3 cellular contexts compared by ENCODE assay signal in genomic region chr6:117924708-117925107, GRCh38.
TF ChIP-seq lines count a peak whose summit lies in the region.

No MANE protein-coding gene starts in this region.

TF ChIP-seq in A549, 52 proteins besides CTCF, POLR2A, EP300 and RAD21:
- no peak for TF ChIP-seq FOXS1 (CRISPR knock-in tag; IDR thresholded peaks at IDR 0.05)
- TF ChIP-seq MAFK (IDR thresholded peaks at IDR 0.05; ENCODE audit: partially characterized antibody): peak; percentile 79

TF ChIP-seq in IMR-90, 13 proteins besides CTCF, POLR2A, EP300 and RAD21:
- TF ChIP-seq BHLHE40 (IDR thresholded peaks at IDR 0.05; ENCODE audit: low read depth, low read length) (no peak), CEBPB (IDR thresholded peaks at IDR 0.05; ENCODE audit: low read depth, low read length) (no peak), MAFK (IDR thresholded peaks at IDR 0.05; ENCODE audit: low read depth, low read length) (peak; percentile 88), NFE2L2 (IDR thresholded peaks at IDR 0.05; ENCODE audit: low read depth, low read length) (no peak)

TF ChIP-seq in H1, 55 proteins besides CTCF, POLR2A, EP300 and RAD21:
- peak; percentile 63; the same call in 1 of the 2 replicates for TF ChIP-seq MAFK (IDR thresholded peaks at IDR 0.05; ENCODE audit: low read depth, low read length)
- TF ChIP-seq RFX5 (IDR thresholded peaks at IDR 0.05; ENCODE audit: borderline replicate concordance, low read depth, low read length): no peak
